In genomic region chr1:117095237-117095636, GRCh38 we compare ENCODE assay signal across 1 cellular context.
TF ChIP-seq lines count a peak whose summit lies in the region.

No MANE protein-coding gene starts in this region.

TF ChIP-seq in IMR-90, 13 proteins besides CTCF, POLR2A, EP300 and RAD21 (continued from another document):
- no peak for TF ChIP-seq USF2 (IDR thresholded peaks at IDR 0.05; ENCODE audit: low read depth, low read length)
- no peak for TF ChIP-seq MAZ (IDR thresholded peaks at IDR 0.05; ENCODE audit: borderline replicate concordance, low read depth, low read length)
- TF ChIP-seq FOS (IDR thresholded peaks at IDR 0.05; ENCODE audit: low read depth, low read length), result no peak
- TF ChIP-seq CEBPB (IDR thresholded peaks at IDR 0.05; ENCODE audit: low read depth, low read length), result no peak
- no peak for TF ChIP-seq NFE2L2 (IDR thresholded peaks at IDR 0.05; ENCODE audit: low read depth, low read length)
- TF ChIP-seq SMC3 (IDR thresholded peaks at IDR 0.05; ENCODE audit: low read depth, low read length), result no peak
